Comparison of ENCODE assay signal across 8 cellular contexts in genomic region chr19:47446534-47447469, GRCh38. TPM values are rescaled to one million over a fixed set of nuclear protein-coding genes. Genes with fewer than 3 reads are reported as not detected.
DNase-seq lines count a peak whose midpoint lies in the region; ATAC-seq and TF ChIP-seq lines count a peak whose summit lies in the region.

No MANE protein-coding gene starts in this region.

- DNase-seq in Caki2 (ENCODE audit: low read depth) = peak; percentile 34
- peak; percentile 89 for DNase-seq in NCI-H146 (lab: John Stamatoyannopoulos, UW)
- peak; percentile 69 for DNase-seq in activated naive CD8-positive, alpha-beta T cell treated with anti-CD3 and anti-CD28 coated beads, Interleukin-2, amount 10 ng/mL, durations not matched to agents 7 days and 5 days
- no peak for DNase-seq in naive thymus-derived CD8-positive, alpha-beta T cell
- DNase-seq in GM20000 (ENCODE audit: low spot score) = no peak
- no peak for DNase-seq in left lobe of liver (ENCODE audit: low spot score)
- no peak for DNase-seq in RKO (ENCODE audit: low spot score)
- no peak for DNase-seq in Calu3

- CTCF ChIA-PET in Calu3 (lab: Charles Lee) = interaction anchor here (1.1 to 1.4 kb wide), 3 partner anchors 10 to 37 kb away, joined by 3 to 11 read pairs (median 6); partner anchors contain the start of gene KPTN

- no peaks in the 10 kb centered on the region for H3K36me3 Mint-ChIP-seq in activated naive CD8-positive, alpha-beta T cell treated with anti-CD3 and anti-CD28 coated beads, Interleukin-2, amount 10 ng/mL, durations not matched to agents 7 days and 5 days
- H3K36me3 Mint-ChIP-seq in naive thymus-derived CD8-positive, alpha-beta T cell = no peaks in the 10 kb centered on the region
- H3K36me3 Mint-ChIP-seq in Calu3 (ENCODE audit: insufficient read depth, unreplicated experiment) = no peaks in the 10 kb centered on the region

- no TSS peak for BruUV-seq in Calu3 (replicated peaks; lab: Mats Ljungman, UMichigan)

- H3K27me3 Mint-ChIP-seq in activated naive CD8-positive, alpha-beta T cell treated with anti-CD3 and anti-CD28 coated beads, Interleukin-2, amount 10 ng/mL, durations not matched to agents 7 days and 5 days = peaks cover 69% of the 10 kb centered on the region
- H3K27me3 Mint-ChIP-seq in naive thymus-derived CD8-positive, alpha-beta T cell = peaks cover 16 to 64% (median 49%) of the 10 kb centered on the region in 5 donors
- peaks cover 100% of the 10 kb centered on the region for H3K27me3 Mint-ChIP-seq in Calu3 (ENCODE audit: unreplicated experiment)

- peak; percentile 51 for ATAC-seq in activated naive CD8-positive, alpha-beta T cell treated with anti-CD3 and anti-CD28 coated beads, Interleukin-2, amount 10 ng/mL, durations not matched to agents 7 days and 5 days (ENCODE audit: low read depth)
- ATAC-seq in naive thymus-derived CD8-positive, alpha-beta T cell = peak in 1 of 2 donors; percentile 20
- no peak for ATAC-seq in left lobe of liver

- intact Hi-C loops in Calu3 (cut with micrococcal nuclease; ENCODE audit: unreplicated experiment) = no loop called here

- TF ChIP-seq CTCF in GM20000 (IDR thresholded peaks at IDR 0.05; ENCODE audit: extremely low read depth, missing control alignments) (no peak), Calu3 (IDR thresholded peaks at IDR 0.05; ENCODE audit: unreplicated experiment) (no peak)

- H3K9me3 Mint-ChIP-seq in activated naive CD8-positive, alpha-beta T cell treated with anti-CD3 and anti-CD28 coated beads, Interleukin-2, amount 10 ng/mL, durations not matched to agents 7 days and 5 days = no peaks in the 10 kb centered on the region
- H3K9me3 Mint-ChIP-seq in naive thymus-derived CD8-positive, alpha-beta T cell = peaks cover 0 to 3% (median 0%) of the 10 kb centered on the region in 9 donors
- no peaks in the 10 kb centered on the region for H3K9me3 Mint-ChIP-seq in Calu3 (ENCODE audit: low read depth, unreplicated experiment)

- peaks cover 36% of the 10 kb centered on the region for H3K4me1 Mint-ChIP-seq in activated naive CD8-positive, alpha-beta T cell treated with anti-CD3 and anti-CD28 coated beads, Interleukin-2, amount 10 ng/mL, durations not matched to agents 7 days and 5 days
- H3K4me1 Mint-ChIP-seq in naive thymus-derived CD8-positive, alpha-beta T cell = peaks cover 37 to 64% (median 53%) of the 10 kb centered on the region in 4 donors
- peaks cover 13% of the 10 kb centered on the region for H3K4me1 Mint-ChIP-seq in Calu3 (ENCODE audit: low read depth, unreplicated experiment)

- H3K4me3 Mint-ChIP-seq in activated naive CD8-positive, alpha-beta T cell treated with anti-CD3 and anti-CD28 coated beads, Interleukin-2, amount 10 ng/mL, durations not matched to agents 7 days and 5 days = peak overlapping the region; percentile 81
- peak overlapping the region; percentile 20 to 89 (median 78) for H3K4me3 Mint-ChIP-seq in naive thymus-derived CD8-positive, alpha-beta T cell
- H3K4me3 Mint-ChIP-seq in Calu3 (ENCODE audit: low read depth, unreplicated experiment) = no peak overlapping the region

- in situ Hi-C loops in Caki2 (cut with HindIII; ENCODE audit: low pct_unique_long_range_greater_than_20kb, low sequenced_read_pairs) = no loop called here

- peak overlapping the region; percentile 71 for H3K27ac Mint-ChIP-seq in activated naive CD8-positive, alpha-beta T cell treated with anti-CD3 and anti-CD28 coated beads, Interleukin-2, amount 10 ng/mL, durations not matched to agents 7 days and 5 days
- H3K27ac Mint-ChIP-seq in naive thymus-derived CD8-positive, alpha-beta T cell = peak overlapping the region in 2 of 10 donors; percentile 24 to 71
- no peak overlapping the region for H3K27ac Mint-ChIP-seq in Calu3 (ENCODE audit: unreplicated experiment)

- POLR2A ChIA-PET in activated naive CD8-positive, alpha-beta T cell treated with anti-CD3 and anti-CD28 coated beads, Interleukin-2, amount 10 ng/mL, durations not matched to agents 7 days and 5 days (lab: Charles Lee) = interaction anchor here (0.8 to 1.8 kb wide), 3 partner anchors 38 to 98 kb away, joined by 3 to 13 read pairs (median 4); partner anchors contain the start of genes DHX34 and KPTN
- POLR2A ChIA-PET in naive thymus-derived CD8-positive, alpha-beta T cell (lab: Charles Lee) = interaction anchor here (1.0 to 2.0 kb wide), 5 partner anchors 9 to 298 kb away, joined by 3 to 7 read pairs (median 3); partner anchors contain the start of gene NOP53

RNA-seq across cellular contexts. Expression of gene SLC8A2, which starts 24.9 kb away (rescaled TPM):
- total RNA-seq in Caki2 (2014; rRNA removed; shearing (Covaris generic); ENCODE audit: low replicate concordance) = not detected in 2 replicates
- under 1 TPM in 1 of 2 experiments, not detected in 1; 0.20 TPM for total RNA-seq in activated naive CD8-positive, alpha-beta T cell treated with anti-CD3 and anti-CD28 coated beads, Interleukin-2, amount 10 ng/mL, durations not matched to agents 7 days and 5 days
- under 1 TPM in 1 of 2 experiments, not detected in 1; 0.42 TPM for total RNA-seq in naive thymus-derived CD8-positive, alpha-beta T cell
- under 1 TPM in 2 of 3 donors, not detected in 1; 0.02 to 0.12 TPM for polyA plus RNA-seq in naive thymus-derived CD8-positive, alpha-beta T cell
- total RNA-seq in left lobe of liver (0.10 TPM), Calu3 (2022) (0.12 and 0.33 TPM in 2 replicates)

RNA-seq across cellular contexts. Expression of gene MEIS3, which starts 27.5 kb away (rescaled TPM):
- total RNA-seq in Caki2 (2014; rRNA removed; shearing (Covaris generic); ENCODE audit: low replicate concordance) = 41.7 and 44.4 TPM in 2 replicates
- total RNA-seq in activated naive CD8-positive, alpha-beta T cell treated with anti-CD3 and anti-CD28 coated beads, Interleukin-2, amount 10 ng/mL, durations not matched to agents 7 days and 5 days = under 1 TPM in 1 of 2 experiments, not detected in 1; 0.68 TPM
- total RNA-seq in naive thymus-derived CD8-positive, alpha-beta T cell = not detected
- polyA plus RNA-seq in naive thymus-derived CD8-positive, alpha-beta T cell = not detected
- total RNA-seq in left lobe of liver (1.0 TPM), Calu3 (2022) (0.87 and 2.0 TPM in 2 replicates)

RNA-seq across cellular contexts. Expression of gene KPTN, which starts 37.2 kb away (rescaled TPM):
- 4.7 and 4.8 TPM in 2 replicates for total RNA-seq in Caki2 (2014; rRNA removed; shearing (Covaris generic); ENCODE audit: low replicate concordance)
- total RNA-seq in activated naive CD8-positive, alpha-beta T cell treated with anti-CD3 and anti-CD28 coated beads, Interleukin-2, amount 10 ng/mL, durations not matched to agents 7 days and 5 days = 1 to 10 TPM; 8.0 to 8.6 TPM
- 1 to 10 TPM; 5.4 to 7.1 TPM for total RNA-seq in naive thymus-derived CD8-positive, alpha-beta T cell
- 1 to 10 TPM; 5.8 to 8.0 (median 7.6) TPM for polyA plus RNA-seq in naive thymus-derived CD8-positive, alpha-beta T cell
- total RNA-seq in left lobe of liver (6.6 TPM), Calu3 (2022) (22.8 and 24.0 TPM in 2 replicates)

Comparison
In these comparisons a context has a peak if more than half of its experiments do, and no peak if none do; other contexts are left out.
1. DNase-seq: peak in Caki2 (single experiment), NCI-H146 (single experiment) and activated naive CD8-positive, alpha-beta T cell treated with anti-CD3 and anti-CD28 coated beads, Interleukin-2, amount 10 ng/mL, durations not matched to agents 7 days and 5 days (single experiment); none in naive thymus-derived CD8-positive, alpha-beta T cell (0 of 10), GM20000 (single experiment), left lobe of liver (single experiment), RKO (single experiment) and Calu3 (single experiment).
2. RNA of gene MEIS3, which starts 27.5 kb away (total RNA-seq): 41.7 to 44.4 TPM in Caki2; 1.0 TPM in left lobe of liver (single experiment), 0.87 to 2.0 TPM in Calu3, 0.68 TPM in activated naive CD8-positive, alpha-beta T cell treated with anti-CD3 and anti-CD28 coated beads, Interleukin-2, amount 10 ng/mL, durations not matched to agents 7 days and 5 days and not detected in naive thymus-derived CD8-positive, alpha-beta T cell; every median in the first group is over 10 times any median in the second.